8 cellular contexts compared by ENCODE assay signal in genomic region chr9:133990366-133991210, GRCh38. TPM values are rescaled to one million over a fixed set of nuclear protein-coding genes. Genes with fewer than 3 reads are reported as not detected.
DNase-seq lines count a peak whose midpoint lies in the region; ATAC-seq lines count a peak whose summit lies in the region.

No MANE protein-coding gene starts in this region.

- H3K4me1 ChIP-seq in NT2/D1 (ENCODE audit: insufficient read depth, insufficient read length) (peaks cover 28% of the 10 kb centered on the region), mesodermal cell (ENCODE audit: control insufficient read depth, insufficient read depth, low read length, poor library complexity, severe bottlenecking) (peaks cover 23% of the 10 kb centered on the region), urinary bladder (ENCODE audit: insufficient read depth) (no peaks in the 10 kb centered on the region)

- H3K4me3 Mint-ChIP-seq in effector memory CD8-positive, alpha-beta T cell, result peak overlapping the region; percentile 33 to 59

- no peak for ATAC-seq in effector memory CD8-positive, alpha-beta T cell (replicated peaks)
- no peak for ATAC-seq in GM19324 (IDR thresholded peaks at IDR 0.05; ENCODE audit: low FRiP score, unreplicated experiment)

- H3K27ac ChIP-seq in mesodermal cell (ENCODE audit: low read depth, low read length, severe bottlenecking) (peak overlapping the region; percentile 80), urinary bladder (ENCODE audit: low read depth) (peak overlapping the region; percentile 60)

- H3K9me3 ChIP-seq in NT2/D1 (ENCODE audit: insufficient read depth, low read length) (no peaks in the 10 kb centered on the region), mesodermal cell (ENCODE audit: control insufficient read depth, low read length) (no peaks in the 10 kb centered on the region)

- H3K4me3 ChIP-seq in GM08714 (ENCODE audit: low read length) (peak overlapping the region; percentile 90; the same call in 1 of the 2 replicates), NT2/D1 (ENCODE audit: insufficient read length, low read depth) (peak overlapping the region; percentile 90), mesodermal cell (ENCODE audit: extremely low read depth, insufficient read depth, low read length, poor library complexity, severe bottlenecking) (peak overlapping the region; percentile 67), urinary bladder (ENCODE audit: low read depth, low read length) (peak overlapping the region; percentile 78)

- peak overlapping the region; percentile 93 for H3K9ac ChIP-seq in NT2/D1 (ENCODE audit: insufficient read length, low read depth)

- H3K36me3 Mint-ChIP-seq in effector memory CD8-positive, alpha-beta T cell (ENCODE audit: insufficient read depth), result peaks cover 6% of the 10 kb centered on the region

- no peaks in the 10 kb centered on the region for H3K9me3 Mint-ChIP-seq in effector memory CD8-positive, alpha-beta T cell

- peaks cover 0 to 10% of the 10 kb centered on the region in 2 donors for H3K4me1 Mint-ChIP-seq in effector memory CD8-positive, alpha-beta T cell (ENCODE audit: low read depth in 2 of 2)

- H3K27ac Mint-ChIP-seq in effector memory CD8-positive, alpha-beta T cell, result no peak overlapping the region

- no peaks in the 10 kb centered on the region for H3K27me3 ChIP-seq in NT2/D1 (ENCODE audit: insufficient read depth, insufficient read length)

- H3K27me3 Mint-ChIP-seq in effector memory CD8-positive, alpha-beta T cell, result peaks cover 0 to 13% of the 10 kb centered on the region in 2 donors

- no peak for DNase-seq in NT2/D1 (ENCODE audit: low read depth, low spot score)
- DNase-seq in effector memory CD8-positive, alpha-beta T cell, result no peak
- no peak for DNase-seq in NCI-H1694 treated with DMSO at 0.1 percent for 48 hours (lab: John Stamatoyannopoulos, UW)
- no peak for DNase-seq in stimulated activated CD4-positive, alpha-beta T cell treated with anti-CD3 and anti-CD28 coated beads, Interleukin-2, amount 100 ng/mL, for 24 hours

- H3K36me3 ChIP-seq in NT2/D1 (ENCODE audit: insufficient read depth, insufficient read length, low read length) (peaks cover 16% of the 10 kb centered on the region), mesodermal cell (ENCODE audit: control insufficient read depth, insufficient read depth, low read length) (peaks cover under 1% of the 10 kb centered on the region), urinary bladder (ENCODE audit: insufficient read depth) (no peaks in the 10 kb centered on the region)

- WGBS in mesodermal cell (ENCODE audit: insufficient coverage in 2 of 2), 2 experiments, result 20 to 21% methylated on average over 25 to 27 of the region's 31 CpGs
- WGBS in urinary bladder, result 36% methylated on average over 31 of the region's 31 CpGs

RNA-seq across cellular contexts. Expression of gene VAV2, which starts 1.5 kb away (rescaled TPM):
- polyA plus RNA-seq in mesodermal cell (2013, experiment 1 of 2), result 24.3 TPM
- polyA plus RNA-seq in mesodermal cell (2013, experiment 2 of 2), result 20.0 TPM
- 9.8 TPM for total RNA-seq in urinary bladder
- 13.7 TPM for polyA plus RNA-seq in urinary bladder

RNA-seq across cellular contexts. Expression of gene BRD3OS, which starts 34.7 kb away (rescaled TPM):
- polyA plus RNA-seq in mesodermal cell (2013, experiment 1 of 2), result 18.5 TPM
- 18.4 TPM for polyA plus RNA-seq in mesodermal cell (2013, experiment 2 of 2)
- total RNA-seq in urinary bladder, result 10.2 TPM
- polyA plus RNA-seq in urinary bladder, result 21.8 TPM
